3 cellular contexts compared by ENCODE assay signal in the genomic region with DNA sequence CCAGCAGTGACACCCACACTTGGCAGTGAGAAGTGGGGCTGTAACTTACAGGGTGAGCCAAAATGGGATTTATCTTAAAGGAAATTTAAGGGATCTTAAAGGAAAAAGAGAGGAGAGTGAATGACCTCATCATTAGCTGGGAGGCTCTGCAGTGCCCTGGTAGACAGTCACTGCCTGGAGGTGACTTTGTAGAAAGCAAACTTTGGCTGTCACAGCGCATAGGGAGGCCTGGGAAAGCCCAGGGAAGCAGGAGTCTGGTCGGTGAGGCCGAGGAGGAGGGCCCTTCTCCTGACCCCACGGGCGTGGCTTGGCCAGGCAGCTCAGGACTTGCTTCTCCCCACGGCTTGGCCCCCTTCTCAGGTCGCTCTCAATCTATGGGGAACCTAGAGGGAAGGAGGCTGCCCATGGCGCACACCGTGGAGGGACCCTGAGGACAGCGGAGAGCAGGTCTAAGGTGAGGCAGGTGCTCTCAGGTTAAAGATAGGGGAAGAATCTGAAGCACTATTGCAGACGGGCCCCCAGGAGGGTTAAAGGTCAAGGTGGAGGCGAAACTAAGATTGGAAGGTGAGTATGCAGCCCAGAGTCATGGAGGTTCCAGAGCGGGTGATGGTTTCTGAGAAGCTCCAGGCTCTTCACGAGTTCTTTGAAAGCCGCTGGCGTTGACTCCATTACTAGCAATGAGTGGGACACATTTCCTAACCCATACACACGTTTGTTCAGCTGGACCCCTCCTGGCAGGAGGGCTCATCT.
TF ChIP-seq lines count a peak whose summit lies in the region.

No MANE protein-coding gene starts in this region.

TF ChIP-seq in A549, 52 proteins besides CTCF, POLR2A, EP300 and RAD21 (continued from another document):
- TF ChIP-seq KDM5A (IDR thresholded peaks at IDR 0.05) (no peak), CBX2 (IDR thresholded peaks at IDR 0.05; ENCODE audit: borderline replicate concordance, low read depth) (no peak)

TF ChIP-seq in GM23338, 12 proteins besides CTCF, POLR2A, EP300 and RAD21 (continued from another document):
- no peak for TF ChIP-seq CREB1 (CRISPR knock-in tag; IDR thresholded peaks at IDR 0.05; ENCODE audit: low read depth)
- no peak for TF ChIP-seq JUNB (IDR thresholded peaks at IDR 0.05; ENCODE audit: unreplicated experiment)

TF ChIP-seq in SK-N-SH treated with all-trans-retinoic acid at 6 μM for 48 hours, 23 proteins besides CTCF, POLR2A, EP300 and RAD21 (continued from another document):
- TF ChIP-seq, protein P1, sequence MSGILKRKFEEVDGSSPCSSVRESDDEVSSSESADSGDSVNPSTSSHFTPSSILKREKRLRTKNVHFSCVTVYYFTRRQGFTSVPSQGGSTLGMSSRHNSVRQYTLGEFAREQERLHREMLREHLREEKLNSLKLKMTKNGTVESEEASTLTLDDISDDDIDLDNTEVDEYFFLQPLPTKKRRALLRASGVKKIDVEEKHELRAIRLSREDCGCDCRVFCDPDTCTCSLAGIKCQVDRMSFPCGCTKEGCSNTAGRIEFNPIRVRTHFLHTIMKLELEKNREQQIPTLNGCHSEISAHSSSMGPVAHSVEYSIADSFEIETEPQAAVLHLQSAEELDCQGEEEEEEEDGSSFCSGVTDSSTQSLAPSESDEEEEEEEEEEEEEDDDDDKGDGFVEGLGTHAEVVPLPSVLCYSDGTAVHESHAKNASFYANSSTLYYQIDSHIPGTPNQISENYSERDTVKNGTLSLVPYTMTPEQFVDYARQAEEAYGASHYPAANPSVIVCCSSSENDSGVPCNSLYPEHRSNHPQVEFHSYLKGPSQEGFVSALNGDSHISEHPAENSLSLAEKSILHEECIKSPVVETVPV (CRISPR knock-in tag; IDR thresholded peaks at IDR 0.05), result no peak
- TF ChIP-seq ISL1 (CRISPR knock-in tag; IDR thresholded peaks at IDR 0.05) (no peak), ZFP3 (CRISPR knock-in tag; IDR thresholded peaks at IDR 0.05) (no peak), ZNF565 (CRISPR knock-in tag; conservative IDR thresholded peaks at IDR 0.05; ENCODE audit: low read depth) (no peak), PPARA (CRISPR knock-in tag; IDR thresholded peaks at IDR 0.05; ENCODE audit: borderline replicate concordance) (no peak), TCF4 (CRISPR knock-in tag; IDR thresholded peaks at IDR 0.05; ENCODE audit: borderline replicate concordance) (no peak), TOX (CRISPR knock-in tag; IDR thresholded peaks at IDR 0.05; ENCODE audit: borderline replicate concordance) (no peak), ZNF8 (CRISPR knock-in tag; IDR thresholded peaks at IDR 0.05) (no peak), SNAI2 (CRISPR knock-in tag; IDR thresholded peaks at IDR 0.05) (no peak), ARNTL (CRISPR knock-in tag; IDR thresholded peaks at IDR 0.05; ENCODE audit: borderline replicate concordance, low read depth) (no peak), GLIS3 (CRISPR knock-in tag; IDR thresholded peaks at IDR 0.05) (no peak), RARB (CRISPR knock-in tag; IDR thresholded peaks at IDR 0.05) (no peak), ZC3H10 (CRISPR knock-in tag; IDR thresholded peaks at IDR 0.05) (no peak), ESRRG (CRISPR knock-in tag; IDR thresholded peaks at IDR 0.05) (no peak)
- TF ChIP-seq, protein P2, sequence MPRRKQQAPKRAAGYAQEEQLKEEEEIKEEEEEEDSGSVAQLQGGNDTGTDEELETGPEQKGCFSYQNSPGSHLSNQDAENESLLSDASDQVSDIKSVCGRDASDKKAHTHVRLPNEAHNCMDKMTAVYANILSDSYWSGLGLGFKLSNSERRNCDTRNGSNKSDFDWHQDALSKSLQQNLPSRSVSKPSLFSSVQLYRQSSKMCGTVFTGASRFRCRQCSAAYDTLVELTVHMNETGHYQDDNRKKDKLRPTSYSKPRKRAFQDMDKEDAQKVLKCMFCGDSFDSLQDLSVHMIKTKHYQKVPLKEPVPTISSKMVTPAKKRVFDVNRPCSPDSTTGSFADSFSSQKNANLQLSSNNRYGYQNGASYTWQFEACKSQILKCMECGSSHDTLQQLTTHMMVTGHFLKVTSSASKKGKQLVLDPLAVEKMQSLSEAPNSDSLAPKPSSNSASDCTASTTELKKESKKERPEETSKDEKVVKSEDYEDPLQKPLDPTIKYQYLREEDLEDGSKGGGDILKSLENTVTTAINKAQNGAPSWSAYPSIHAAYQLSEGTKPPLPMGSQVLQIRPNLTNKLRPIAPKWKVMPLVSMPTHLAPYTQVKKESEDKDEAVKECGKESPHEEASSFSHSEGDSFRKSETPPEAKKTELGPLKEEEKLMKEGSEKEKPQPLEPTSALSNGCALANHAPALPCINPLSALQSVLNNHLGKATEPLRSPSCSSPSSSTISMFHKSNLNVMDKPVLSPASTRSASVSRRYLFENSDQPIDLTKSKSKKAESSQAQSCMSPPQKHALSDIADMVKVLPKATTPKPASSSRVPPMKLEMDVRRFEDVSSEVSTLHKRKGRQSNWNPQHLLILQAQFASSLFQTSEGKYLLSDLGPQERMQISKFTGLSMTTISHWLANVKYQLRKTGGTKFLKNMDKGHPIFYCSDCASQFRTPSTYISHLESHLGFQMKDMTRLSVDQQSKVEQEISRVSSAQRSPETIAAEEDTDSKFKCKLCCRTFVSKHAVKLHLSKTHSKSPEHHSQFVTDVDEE (CRISPR knock-in tag; IDR thresholded peaks at IDR 0.05), result no peak
- TF ChIP-seq, protein P3, sequence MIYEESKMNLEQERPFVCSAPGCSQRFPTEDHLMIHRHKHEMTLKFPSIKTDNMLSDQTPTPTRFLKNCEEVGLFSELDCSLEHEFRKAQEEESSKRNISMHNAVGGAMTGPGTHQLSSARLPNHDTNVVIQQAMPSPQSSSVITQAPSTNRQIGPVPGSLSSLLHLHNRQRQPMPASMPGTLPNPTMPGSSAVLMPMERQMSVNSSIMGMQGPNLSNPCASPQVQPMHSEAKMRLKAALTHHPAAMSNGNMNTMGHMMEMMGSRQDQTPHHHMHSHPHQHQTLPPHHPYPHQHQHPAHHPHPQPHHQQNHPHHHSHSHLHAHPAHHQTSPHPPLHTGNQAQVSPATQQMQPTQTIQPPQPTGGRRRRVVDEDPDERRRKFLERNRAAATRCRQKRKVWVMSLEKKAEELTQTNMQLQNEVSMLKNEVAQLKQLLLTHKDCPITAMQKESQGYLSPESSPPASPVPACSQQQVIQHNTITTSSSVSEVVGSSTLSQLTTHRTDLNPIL (CRISPR knock-in tag; IDR thresholded peaks at IDR 0.05; ENCODE audit: low read depth), result no peak
- TF ChIP-seq, protein P4, sequence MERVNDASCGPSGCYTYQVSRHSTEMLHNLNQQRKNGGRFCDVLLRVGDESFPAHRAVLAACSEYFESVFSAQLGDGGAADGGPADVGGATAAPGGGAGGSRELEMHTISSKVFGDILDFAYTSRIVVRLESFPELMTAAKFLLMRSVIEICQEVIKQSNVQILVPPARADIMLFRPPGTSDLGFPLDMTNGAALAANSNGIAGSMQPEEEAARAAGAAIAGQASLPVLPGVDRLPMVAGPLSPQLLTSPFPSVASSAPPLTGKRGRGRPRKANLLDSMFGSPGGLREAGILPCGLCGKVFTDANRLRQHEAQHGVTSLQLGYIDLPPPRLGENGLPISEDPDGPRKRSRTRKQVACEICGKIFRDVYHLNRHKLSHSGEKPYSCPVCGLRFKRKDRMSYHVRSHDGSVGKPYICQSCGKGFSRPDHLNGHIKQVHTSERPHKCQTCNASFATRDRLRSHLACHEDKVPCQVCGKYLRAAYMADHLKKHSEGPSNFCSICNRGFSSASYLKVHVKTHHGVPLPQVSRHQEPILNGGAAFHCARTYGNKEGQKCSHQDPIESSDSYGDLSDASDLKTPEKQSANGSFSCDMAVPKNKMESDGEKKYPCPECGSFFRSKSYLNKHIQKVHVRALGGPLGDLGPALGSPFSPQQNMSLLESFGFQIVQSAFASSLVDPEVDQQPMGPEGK (CRISPR knock-in tag; IDR thresholded peaks at IDR 0.05; ENCODE audit: borderline replicate concordance), result no peak
- TF ChIP-seq, protein P5, sequence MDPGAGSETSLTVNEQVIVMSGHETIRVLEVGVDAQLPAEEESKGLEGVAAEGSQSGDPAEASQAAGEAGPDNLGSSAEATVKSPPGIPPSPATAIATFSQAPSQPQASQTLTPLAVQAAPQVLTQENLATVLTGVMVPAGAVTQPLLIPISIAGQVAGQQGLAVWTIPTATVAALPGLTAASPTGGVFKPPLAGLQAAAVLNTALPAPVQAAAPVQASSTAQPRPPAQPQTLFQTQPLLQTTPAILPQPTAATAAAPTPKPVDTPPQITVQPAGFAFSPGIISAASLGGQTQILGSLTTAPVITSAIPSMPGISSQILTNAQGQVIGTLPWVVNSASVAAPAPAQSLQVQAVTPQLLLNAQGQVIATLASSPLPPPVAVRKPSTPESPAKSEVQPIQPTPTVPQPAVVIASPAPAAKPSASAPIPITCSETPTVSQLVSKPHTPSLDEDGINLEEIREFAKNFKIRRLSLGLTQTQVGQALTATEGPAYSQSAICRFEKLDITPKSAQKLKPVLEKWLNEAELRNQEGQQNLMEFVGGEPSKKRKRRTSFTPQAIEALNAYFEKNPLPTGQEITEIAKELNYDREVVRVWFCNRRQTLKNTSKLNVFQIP (CRISPR knock-in tag; IDR thresholded peaks at IDR 0.05; ENCODE audit: borderline replicate concordance, low read depth), result no peak
TF ChIP-seq in SK-N-SH treated with all-trans-retinoic acid at 6 μM for 48 hours: peak in this region for 0.
